ENCODE assay signal across 20 cellular contexts in the genomic region with DNA sequence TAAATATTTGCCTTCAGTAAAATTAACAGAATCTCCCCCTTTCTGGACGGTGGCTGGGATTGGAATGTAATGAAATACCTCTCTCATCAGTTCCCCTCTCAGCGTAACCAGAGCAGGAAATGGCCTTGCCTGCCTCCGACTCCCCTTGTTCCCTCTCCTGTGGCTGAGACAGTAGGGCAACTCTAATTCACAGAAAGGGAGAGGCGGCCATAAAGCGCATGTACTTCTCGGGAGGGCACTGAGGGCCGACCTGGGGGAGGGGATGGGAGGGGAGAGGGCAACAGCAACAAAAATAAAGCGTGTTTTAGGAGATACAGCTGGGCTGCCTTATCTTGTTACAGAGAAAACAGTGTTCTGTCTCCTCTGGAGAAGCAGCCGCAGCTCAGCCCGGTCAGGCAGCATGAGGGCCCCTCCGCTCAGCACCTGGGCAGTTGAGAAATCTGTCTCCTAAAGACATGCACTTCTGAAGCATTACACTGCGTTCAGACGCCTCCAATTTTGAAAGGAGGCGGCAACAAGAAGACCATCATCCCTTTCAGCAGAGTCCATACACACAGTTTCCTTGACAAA.
A peak's percentile ranks its signal among the peaks of the same experiment; 100 is the strongest.
DNase-seq lines count a peak whose midpoint lies in the region; FAIRE-seq and TF ChIP-seq lines count a peak whose summit lies in the region.
"Had no signal": no experiment of that assay in that cellular context is flagged by ENCODE, and none has a peak within 500 bp of the region (broad histone marks: within the 10 kb centered on the region; RNA-seq: fewer than 3 reads in every experiment).

No MANE protein-coding gene starts in this region.

- peak overlapping the region; percentile 14 to 53; a peak in 3 of 4 replicates for H3K4me2 ChIP-seq in H1 (ENCODE audit: insufficient read depth in 1 of 2, low read depth in 2 of 2, low read length in 2 of 2)
- H3K4me2 ChIP-seq: KMS-11 had no signal

- TF ChIP-seq RAD21 in H1 (IDR thresholded peaks at IDR 0.05 in 1 of 2, conservative IDR thresholded peaks at IDR 0.05 in 1 of 2; ENCODE audit: low read depth in 2 of 2, low read length in 2 of 2) = no peak

- H3K23me2 ChIP-seq in H1 (ENCODE audit: low read depth, low read length) = no peaks in the 10 kb centered on the region

- H2BK12ac ChIP-seq in H1 (ENCODE audit: low read depth, low read length) = peak overlapping the region; percentile 28; the same call in 1 of the 2 replicates

- H3K14ac ChIP-seq in H1 (ENCODE audit: insufficient read length) = no peak overlapping the region

- peak overlapping the region; percentile 91; the same call in 1 of the 2 replicates for H4K8ac ChIP-seq in H1 (ENCODE audit: extremely low read depth, insufficient read depth, low read length)

- TF ChIP-seq EP300 in H1 (IDR thresholded peaks at IDR 0.05; ENCODE audit: borderline replicate concordance in 1 of 2, low read depth in 2 of 2, low read length in 2 of 2) = no peak

- H3K4me3 ChIP-seq in HUES64 (ENCODE audit: low read length) (no peak overlapping the region), H1 (ENCODE audit: extremely low read depth in 1 of 4, insufficient read depth in 2 of 4, low read depth in 3 of 4, low read length in 4 of 4) (no peak overlapping the region), mesodermal cell (ENCODE audit: extremely low read depth, insufficient read depth, low read length, poor library complexity, severe bottlenecking) (no peak overlapping the region)
- H3K4me3 ChIP-seq: upper lobe of right lung had no signal

- peak overlapping the region; percentile 99 for H2AFZ ChIP-seq in H1 (ENCODE audit: low read length)

- no peaks in the 10 kb centered on the region for H4K20me1 ChIP-seq in H1 (replicated peaks in 1 of 2; ENCODE audit: control insufficient read depth in 1 of 2, insufficient read depth in 2 of 2, low read length in 2 of 2)

- H3K23ac ChIP-seq in H1 (ENCODE audit: insufficient read length) = no peak overlapping the region

- H3K9me3 ChIP-seq in HUES64 (ENCODE audit: insufficient read depth, low read depth, low read length) = no peaks in the 10 kb centered on the region
- no peaks in the 10 kb centered on the region for H3K9me3 ChIP-seq in H1 (ENCODE audit: insufficient read depth in 2 of 2, low read depth in 1 of 2, low read length in 1 of 2)
- no peaks in the 10 kb centered on the region for H3K9me3 ChIP-seq in mesodermal cell (ENCODE audit: control insufficient read depth, low read length)
- H3K9me3 ChIP-seq: upper lobe of right lung had no signal

- no peak overlapping the region for H3K4ac ChIP-seq in H1 (replicated peaks; ENCODE audit: insufficient read length, low read depth, low read length)

- peak overlapping the region; percentile 49; the same call in 1 of the 2 replicates for H2BK5ac ChIP-seq in H1 (ENCODE audit: low read depth, low read length)

- no peak overlapping the region for H2AK5ac ChIP-seq in H1 (ENCODE audit: low read depth, low read length)

- no peak overlapping the region for H3K56ac ChIP-seq in H1 (replicated peaks; ENCODE audit: insufficient read length, low read depth, low read length)

- 51% methylated on average over 13 of the region's 14 CpGs for WGBS in HUES64
- WGBS in H1 (ENCODE audit: extremely low coverage in 1 of 2, insufficient coverage in 1 of 2, insufficient read length in 1 of 2, insufficient replicate concordance in 2 of 2, low coverage in 1 of 2, low lambda C conversion rate in 2 of 2, missing lambda C conversion rate in 1 of 2), 2 experiments = 60% methylated on average over 13 of the region's 14 CpGs; no CpG with 5 or more reads in 1 of the 2 experiments
- WGBS in mesodermal cell (ENCODE audit: insufficient coverage in 2 of 2), 2 experiments = 30 to 41% methylated on average over 9 to 14 of the region's 14 CpGs

- CTCF ChIA-PET in H1 (lab: Charles Lee; ENCODE audit: partially characterized antibody) = interaction anchor here (0.6 kb wide), 2 partner anchors 29 to 563 kb away, joined by 3 read pairs; no protein-coding TSS in a partner anchor

- TF ChIP-seq CTCF in H1 (IDR thresholded peaks at IDR 0.05; ENCODE audit: control extremely low read depth in 1 of 3, insufficient read depth in 1 of 3, low read depth in 1 of 3, low read length in 3 of 3) = no peak

- TF ChIP-seq POLR2A in H1 (IDR thresholded peaks at IDR 0.05; ENCODE audit: control extremely low read depth in 1 of 2, low read depth in 2 of 2, low read length in 2 of 2) = no peak

- H3K9ac ChIP-seq in HUES64 (ENCODE audit: low read depth, low read length) (peak overlapping the region; percentile 48; the same call in 1 of the 2 replicates), H1 (replicated peaks in 1 of 4; ENCODE audit: extremely low read depth in 1 of 4, low read depth in 3 of 4, low read length in 3 of 4) (peak overlapping the region in 1 of 4 experiments; percentile 56; a peak in 3 of 7 replicates)
- H3K9ac ChIP-seq: KMS-11 had no signal

- H3K4me1 ChIP-seq in HUES64 (ENCODE audit: insufficient read depth, low read length) (peaks cover 11% of the 10 kb centered on the region), H1 (replicated peaks in 1 of 4; ENCODE audit: control insufficient read depth in 3 of 4, insufficient read depth in 4 of 4, low read length in 3 of 4) (peaks cover 0 to 5% (median 4%) of the 10 kb centered on the region in 4 experiments; a peak in 4 of 7 replicates), mesodermal cell (ENCODE audit: control insufficient read depth, insufficient read depth, low read length, poor library complexity, severe bottlenecking) (peaks cover 5% of the 10 kb centered on the region)
- H3K4me1 ChIP-seq: upper lobe of right lung had no signal

- no peak overlapping the region for H2BK20ac ChIP-seq in H1 (ENCODE audit: low read length)

- no peaks in the 10 kb centered on the region for H3K79me2 ChIP-seq in H1 (ENCODE audit: control insufficient read depth in 1 of 2, insufficient read depth in 2 of 2, low read length in 2 of 2)

- POLR2A ChIA-PET in H1 (lab: Charles Lee; ENCODE audit: partially characterized antibody) = interaction anchor here (0.6 kb wide), 1 partner anchor 1144 kb away, joined by 4 read pairs; no protein-coding TSS in a partner anchor

- H3K79me1 ChIP-seq in H1 (ENCODE audit: low read depth, low read length) = no peaks in the 10 kb centered on the region

- DNase-seq in DMS114 treated with DMSO at 0.1 percent for 48 hours (lab: John Stamatoyannopoulos, UW; ENCODE audit: unreplicated experiment) (peak; percentile 59), H1 (ENCODE audit: low read depth in 1 of 2, low spot score in 2 of 2) (peak in 1 of 2 experiments; percentile 53), NCI-H2196 treated with DMSO at 0.1 percent for 48 hours (lab: John Stamatoyannopoulos, UW; ENCODE audit: unreplicated experiment) (no peak), ureter (ENCODE audit: low spot score) (no peak), amniotic stem cell (lab: John Stamatoyannopoulos, UW) (no peak), T-helper 2 cell (no peak)
- DNase-seq: activated gamma-delta T cell, amygdala, DMS153, foreskin fibroblast, NCI-H1417 treated with DMSO at 0.1 percent for 48 hours, NCI-H446, SHP77, T-helper 17 cell, upper lobe of right lung had no signal

- no peak overlapping the region for H2BK15ac ChIP-seq in H1 (ENCODE audit: low read length)

- H3K27me3 ChIP-seq in HUES64 (ENCODE audit: insufficient read depth, low read length) = no peaks in the 10 kb centered on the region
- H3K27me3 ChIP-seq in H1 (replicated peaks in 1 of 4; ENCODE audit: control insufficient read depth in 3 of 4, extremely low read depth in 1 of 4, insufficient read depth in 3 of 4, low read length in 3 of 4) = no peaks in the 10 kb centered on the region

- no peak overlapping the region for H2BK120ac ChIP-seq in H1 (replicated peaks; ENCODE audit: low read depth, low read length)

- H3K36me3 ChIP-seq in HUES64 (ENCODE audit: insufficient read depth, low read length) = no peaks in the 10 kb centered on the region
- no peaks in the 10 kb centered on the region for H3K36me3 ChIP-seq in H1 (ENCODE audit: control insufficient read depth in 2 of 4, insufficient read depth in 4 of 4, low read length in 3 of 4)
- H3K36me3 ChIP-seq in mesodermal cell (ENCODE audit: control insufficient read depth, insufficient read depth, low read length) = no peaks in the 10 kb centered on the region
- H3K36me3 ChIP-seq: upper lobe of right lung had no signal

- H4K91ac ChIP-seq in H1 (replicated peaks; ENCODE audit: insufficient read length, low read length) = no peak overlapping the region

- H4K5ac ChIP-seq in H1 (ENCODE audit: insufficient read length, low read depth, low read length) = no peak overlapping the region

- H3K18ac ChIP-seq in H1 (ENCODE audit: extremely low read depth, low read length) = no peak overlapping the region; the same call in 1 of the 2 replicates

- H3K27ac ChIP-seq in HUES64 (ENCODE audit: low read depth, low read length) (peak overlapping the region; percentile 28), H1 (ENCODE audit: low read depth, low read length) (0 out of 2 replicates have a peak overlapping the region, but pooled peaks have one; percentile 8), mesodermal cell (ENCODE audit: low read depth, low read length, severe bottlenecking) (peak overlapping the region; percentile 69)
- H3K27ac ChIP-seq: C4-2B, KMS-11, upper lobe of right lung had no signal

- FAIRE-seq in H1 (lab: Jason Lieb, UNC) = no peak
- FAIRE-seq: endometrium had no signal

TF ChIP-seq in H1, 55 proteins besides CTCF, POLR2A, EP300 and RAD21:
- TF ChIP-seq MAX (IDR thresholded peaks at IDR 0.05) (peak; percentile 37; the same call in 1 of the 2 replicates), TEAD4 (IDR thresholded peaks at IDR 0.05; ENCODE audit: low read depth, low read length) (peak; percentile 31; the same call in 1 of the 2 replicates), ASH2L (IDR thresholded peaks at IDR 0.05; ENCODE audit: low read length) (peak; percentile 55), YY1 (IDR thresholded peaks at IDR 0.05; ENCODE audit: low read depth, low read length) (peak; percentile 62; the same call in 1 of the 2 replicates), CBX8 (IDR thresholded peaks at IDR 0.05; ENCODE audit: borderline replicate concordance, low read depth, low read length) (no peak), TAF1 (IDR thresholded peaks at IDR 0.05; ENCODE audit: low read depth, low read length) (peak; percentile 31; the same call in 1 of the 2 replicates), POU5F1 (IDR thresholded peaks at IDR 0.05; ENCODE audit: low read depth, low read length) (no peak)

Comparison
In these comparisons a context has a peak if more than half of its experiments do, and no peak if none do; other contexts are left out.
1. H3K27ac ChIP-seq: peak in every context shown above with its lines; median percentile 69 in mesodermal cell; 28 in HUES64; 8 in H1.